In genomic region chr4:5423670-5424069, GRCh38 we compare ENCODE assay signal across 1 cellular context.
TF ChIP-seq lines count a peak whose summit lies in the region.

No MANE protein-coding gene starts in this region.

TF ChIP-seq in GM23338, 12 proteins besides CTCF, POLR2A, EP300 and RAD21 (continued from another document):
- no peak for TF ChIP-seq ZNF462 (CRISPR knock-in tag; IDR thresholded peaks at IDR 0.05)
